Comparison of ENCODE assay signal across 16 cellular contexts in the genomic region with DNA sequence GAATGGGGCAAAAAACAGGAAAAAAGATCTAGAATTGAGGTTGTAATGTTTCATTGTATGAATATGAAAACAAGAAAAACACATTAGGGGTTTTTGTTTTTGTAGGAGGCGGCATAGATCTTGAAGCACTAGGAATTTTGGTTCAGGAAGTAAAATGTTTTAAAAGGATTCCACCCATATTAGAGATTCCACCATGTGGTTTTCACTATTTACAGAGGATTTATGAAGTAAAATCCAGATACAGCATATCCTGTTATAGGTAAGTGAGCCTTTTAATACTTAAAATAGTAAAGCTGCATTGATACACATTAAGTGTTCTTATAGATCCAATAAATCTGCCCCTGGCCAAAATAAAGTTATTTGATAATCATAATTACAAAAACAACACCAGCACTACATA.
"Had no signal": no experiment of that assay in that cellular context is flagged by ENCODE, and none has a peak within 500 bp of the region (broad histone marks: within the 10 kb centered on the region; RNA-seq: fewer than 3 reads in every experiment).

No MANE protein-coding gene starts in this region.

- H3K9me3 ChIP-seq: breast epithelium, mucosa of descending colon, ovary, stomach, thoracic aorta had no signal

- FAIRE-seq: endothelial cell of umbilical vein had no signal

- ATAC-seq: activated T-cell treated with anti-CD3 and anti-CD28 coated beads, Interleukin-2, amount 50 U/mL, for 4 hours; foreskin keratinocyte; left colon; mucosa of descending colon had no signal

- H3K4me3 ChIP-seq: breast epithelium, lung, mucosa of descending colon, ovary, stomach, thoracic aorta had no signal

- DNase-seq: activated CD4-positive, alpha-beta memory T cell treated with anti-CD3 and anti-CD28 coated beads for 36 hours; activated naive CD4-positive, alpha-beta T cell; activated T-cell treated with anti-CD3 and anti-CD28 coated beads, Interleukin-2, amount 50 U/mL, for 4 hours; amygdala; foreskin keratinocyte; left colon; mucosa of descending colon; ovary; stimulated activated CD4-positive, alpha-beta T cell treated with anti-CD3 and anti-CD28 coated beads, Interleukin-15, amount 100 ng/mL, for 24 hours; stimulated activated CD4-positive, alpha-beta T cell treated with anti-CD3 and anti-CD28 coated beads, Interleukin-4, amount 100 ng/mL, for 4 hours; stomach; T-helper 9 cell had no signal

- H3K36me3 ChIP-seq: breast epithelium, ovary, thoracic aorta had no signal

- H3K27me3 ChIP-seq: breast epithelium, foreskin keratinocyte, ovary, stomach had no signal

- H3K27ac ChIP-seq: breast epithelium, foreskin keratinocyte, ovary, stomach, thoracic aorta had no signal
